ENCODE assay signal across 16 cellular contexts in the genomic region with DNA sequence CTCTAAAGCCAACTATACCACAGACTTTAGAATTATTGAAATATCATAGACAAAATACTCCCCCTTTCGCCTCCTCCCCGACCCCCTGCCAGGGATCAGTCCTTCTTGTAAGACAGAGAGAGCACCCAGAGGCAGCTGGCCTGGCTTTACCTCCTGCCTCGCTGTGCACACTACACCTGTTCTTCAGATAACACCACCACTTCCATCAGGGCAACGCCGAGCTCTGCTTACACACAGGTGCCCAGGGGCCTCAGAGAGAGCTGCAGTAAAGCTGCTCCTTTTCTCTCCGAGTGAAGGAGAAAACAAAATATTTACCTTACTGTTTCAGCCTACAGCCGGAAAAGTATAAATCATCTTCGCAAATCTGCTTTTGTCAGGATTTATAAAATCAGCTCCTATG.
DNase-seq lines count a peak whose midpoint lies in the region; ATAC-seq and TF ChIP-seq lines count a peak whose summit lies in the region.
"Had no signal": no experiment of that assay in that cellular context is flagged by ENCODE, and none has a peak within 500 bp of the region (broad histone marks: within the 10 kb centered on the region; RNA-seq: fewer than 3 reads in every experiment).

No MANE protein-coding gene starts in this region.

- H3K9me3 ChIP-seq in spleen: no peaks in the 10 kb centered on the region
- H3K9me3 ChIP-seq: heart right ventricle, tibial nerve had no signal

- peaks cover 34% of the 10 kb centered on the region for H3K4me1 Mint-ChIP-seq in activated naive CD8-positive, alpha-beta T cell treated with anti-CD3 and anti-CD28 coated beads, Interleukin-2, amount 50 U/mL, for 24 hours

- H3K27me3 ChIP-seq in spleen (replicated peaks in 1 of 7): no peaks in the 10 kb centered on the region
- H3K27me3 ChIP-seq: heart right ventricle, tibial nerve had no signal

- TF ChIP-seq CTCF in spleen (IDR thresholded peaks at IDR 0.05 in 8 of 11, conservative IDR thresholded peaks at IDR 0.05 in 3 of 11): no peak

- DNase-seq in SHP77 (lab: John Stamatoyannopoulos, UW) (peak; percentile 36 to 54), SHP77 treated with DMSO at 0.1 percent for 48 hours (lab: John Stamatoyannopoulos, UW) (no peak), NCI-H2107 (lab: John Stamatoyannopoulos, UW) (peak; percentile 43), spleen (no peak), SW480 (ENCODE audit: low spot score) (no peak)
- DNase-seq in activated naive CD8-positive, alpha-beta T cell treated with anti-CD3 and anti-CD28 coated beads, Interleukin-2, amount 50 U/mL, for 24 hours: no peak
- DNase-seq: activated naive CD4-positive, alpha-beta T cell treated with Interleukin-2 at 50 U/mL for 16 hours; heart right ventricle; NCI-H1694; T-helper 9 cell had no signal

- no peak overlapping the region for H3K4me3 Mint-ChIP-seq in activated naive CD8-positive, alpha-beta T cell treated with anti-CD3 and anti-CD28 coated beads, Interleukin-2, amount 50 U/mL, for 24 hours

- H3K4me1 ChIP-seq in spleen: peaks cover 2 to 91% (median 31%) of the 10 kb centered on the region in 6 donors

- H3K27ac Mint-ChIP-seq in activated naive CD8-positive, alpha-beta T cell treated with anti-CD3 and anti-CD28 coated beads, Interleukin-2, amount 50 U/mL, for 24 hours: peak overlapping the region; percentile 64

- no peaks in the 10 kb centered on the region for H3K9me3 Mint-ChIP-seq in activated naive CD8-positive, alpha-beta T cell treated with anti-CD3 and anti-CD28 coated beads, Interleukin-2, amount 50 U/mL, for 24 hours

- TF ChIP-seq POLR2A in spleen (IDR thresholded peaks at IDR 0.05): no peak

- 88 to 95% (median 92%) methylated on average over 8 of the region's 8 CpGs for WGBS in spleen, 5 donors

- H3K27me3 Mint-ChIP-seq in activated naive CD8-positive, alpha-beta T cell treated with anti-CD3 and anti-CD28 coated beads, Interleukin-2, amount 50 U/mL, for 24 hours: no peaks in the 10 kb centered on the region

- peaks cover 17% of the 10 kb centered on the region for H3K36me3 Mint-ChIP-seq in activated naive CD8-positive, alpha-beta T cell treated with anti-CD3 and anti-CD28 coated beads, Interleukin-2, amount 50 U/mL, for 24 hours (ENCODE audit: low read depth)

- no peak overlapping the region for H3K4me3 ChIP-seq in spleen
- H3K4me3 ChIP-seq: heart right ventricle, skin epidermis, tibial nerve had no signal

- peaks cover 0 to 67% (median 0%) of the 10 kb centered on the region in 6 donors for H3K36me3 ChIP-seq in spleen

- intact Hi-C loops in spleen (cut with DNase I; ENCODE audit: low total_unique reads): no loop called here

- peak overlapping the region in 5 of 8 donors; percentile 17 to 75 (median 72) for H3K27ac ChIP-seq in spleen
- H3K27ac ChIP-seq: epithelial cell of prostate, RWPE1, tibial nerve had no signal

- ATAC-seq in activated naive CD8-positive, alpha-beta T cell treated with anti-CD3 and anti-CD28 coated beads, Interleukin-2, amount 50 U/mL, for 24 hours: no peak
- ATAC-seq in HG02870 (IDR thresholded peaks at IDR 0.05; ENCODE audit: unreplicated experiment): no peak
- ATAC-seq in GM19455 (IDR thresholded peaks at IDR 0.05; ENCODE audit: unreplicated experiment): no peak

Comparison
In these comparisons a context has a peak if more than half of its experiments do, and no peak if none do; other contexts are left out.
1. DNase-seq: peak in SHP77 (2 of 2) and NCI-H2107 (single experiment); none in SHP77 treated with DMSO at 0.1 percent for 48 hours (single experiment), activated naive CD8-positive, alpha-beta T cell treated with anti-CD3 and anti-CD28 coated beads, Interleukin-2, amount 50 U/mL, for 24 hours (single experiment), spleen (single experiment) and SW480 (single experiment).